In the genomic region with DNA sequence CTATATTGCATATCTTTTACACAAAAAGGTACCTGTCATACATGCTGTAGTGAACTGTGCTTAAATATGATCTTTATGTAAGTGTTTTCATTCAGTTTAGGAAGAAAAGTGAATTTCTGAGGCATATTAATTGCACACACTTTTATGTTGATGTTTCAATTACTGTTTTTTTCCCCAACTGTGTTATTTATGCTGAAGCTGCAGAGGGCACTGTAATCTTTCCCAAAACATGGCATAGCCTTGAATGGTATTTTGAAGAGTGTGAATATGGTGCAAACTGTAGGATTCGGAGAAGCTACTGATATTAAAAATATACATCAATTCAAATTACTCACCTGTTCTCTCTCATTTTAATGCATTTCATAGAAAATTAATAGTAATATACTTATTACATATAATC, we compare ENCODE assay signal across 11 cellular contexts. TPM values are rescaled to one million over a fixed set of nuclear protein-coding genes. Genes with fewer than 3 reads are reported as not detected.
DNase-seq lines count a peak whose midpoint lies in the region; ATAC-seq, FAIRE-seq and TF ChIP-seq lines count a peak whose summit lies in the region.
"Had no signal": no experiment of that assay in that cellular context is flagged by ENCODE, and none has a peak within 500 bp of the region (broad histone marks: within the 10 kb centered on the region; RNA-seq: fewer than 3 reads in every experiment).

No MANE protein-coding gene starts in this region.

- peak; percentile 34 for DNase-seq in NCI-H748 (lab: John Stamatoyannopoulos, UW; ENCODE audit: unreplicated experiment)
- no peak for DNase-seq in NCI-H748 treated with DMSO at 0.1 percent for 48 hours (lab: John Stamatoyannopoulos, UW)
- peak; percentile 0 for DNase-seq in NCI-H524 treated with DMSO at 0.1 percent for 48 hours (lab: John Stamatoyannopoulos, UW)
- peak; percentile 21 for DNase-seq in endothelial cell of umbilical vein (ENCODE audit: low read depth, low spot score)
- DNase-seq in superior temporal gyrus (ENCODE audit: extremely low spot score): peak; percentile 74
- no peak for DNase-seq in naive thymus-derived CD4-positive, alpha-beta T cell
- DNase-seq in prostate gland (ENCODE audit: low spot score): no peak
- DNase-seq in thyroid gland: no peak
- DNase-seq: CD4-positive, CD25-positive, alpha-beta regulatory T cell; stimulated activated CD4-positive, alpha-beta T cell treated with anti-CD3 and anti-CD28 coated beads, Interleukin-1b, Interleukin-23, amount 100 ng/mL, for 48 hours had no signal

- no peaks in the 10 kb centered on the region for H4K20me1 ChIP-seq in endothelial cell of umbilical vein (replicated peaks; ENCODE audit: control insufficient read depth, extremely low read depth, insufficient read depth, low read length)

- no peak overlapping the region for H3K9ac ChIP-seq in endothelial cell of umbilical vein (replicated peaks; ENCODE audit: extremely low read depth, insufficient read depth, low read length)

- peak; percentile 5 to 8 for TF ChIP-seq CTCF in endothelial cell of umbilical vein (IDR thresholded peaks at IDR 0.05; ENCODE audit: extremely low read depth in 1 of 2, insufficient read depth in 1 of 2, low read depth in 1 of 2, low read length in 2 of 2)
- TF ChIP-seq CTCF in prostate gland (IDR thresholded peaks at IDR 0.05): peak in 2 of 4 experiments; percentile 26 to 27
- peak in 1 of 6 experiments; percentile 11 for TF ChIP-seq CTCF in thyroid gland (IDR thresholded peaks at IDR 0.05)

- no peak overlapping the region for H3K4me2 ChIP-seq in endothelial cell of umbilical vein (ENCODE audit: insufficient read depth, low read length)

- no peaks in the 10 kb centered on the region for H3K9me3 Mint-ChIP-seq in naive thymus-derived CD4-positive, alpha-beta T cell
- H3K9me3 Mint-ChIP-seq: CD4-positive, CD25-positive, alpha-beta regulatory T cell had no signal

- no peaks in the 10 kb centered on the region for H3K4me1 Mint-ChIP-seq in naive thymus-derived CD4-positive, alpha-beta T cell

- CTCF ChIA-PET in endothelial cell of umbilical vein (lab: Charles Lee): interaction anchor here (0.6 to 1.9 kb wide), 8 partner anchors 26 to 714 kb away, joined by 3 to 36 read pairs (median 6); no protein-coding TSS in a partner anchor
- CTCF ChIA-PET in naive thymus-derived CD4-positive, alpha-beta T cell (lab: Charles Lee): no interaction called here

- H3K9me1 ChIP-seq in endothelial cell of umbilical vein (replicated peaks; ENCODE audit: control insufficient read depth, extremely low read depth, insufficient read depth, low read length): no peaks in the 10 kb centered on the region

- H3K27me3 ChIP-seq in endothelial cell of umbilical vein (ENCODE audit: control insufficient read depth in 2 of 2, insufficient read depth in 2 of 2, low read length in 2 of 2) (peaks cover 0 to 2% of the 10 kb centered on the region in 2 experiments), prostate gland (replicated peaks; ENCODE audit: insufficient read depth) (no peaks in the 10 kb centered on the region), thyroid gland (no peaks in the 10 kb centered on the region)
- no peaks in the 10 kb centered on the region for H3K27me3 ChIP-seq in naive thymus-derived CD4-positive, alpha-beta T cell (ENCODE audit: control insufficient read depth in 2 of 2, insufficient read depth in 2 of 2, low read length in 2 of 2)
- H3K27me3 ChIP-seq: ascending aorta had no signal

- intact Hi-C loops in endothelial cell of umbilical vein (cut with micrococcal nuclease) (loop anchor here (1.0 to 5.0 kb wide), 3 partner anchors 582 to 731 kb away; no protein-coding TSS in a partner anchor), prostate gland (cut with DNase I) (no loop called here), thyroid gland (cut with DNase I) (no loop called here)
- intact Hi-C loops in naive thymus-derived CD4-positive, alpha-beta T cell (cut with micrococcal nuclease): loop anchor here in 1 of 2 donors (5.0 kb wide), 1 partner anchor 583 kb away; no protein-coding TSS in a partner anchor

- peaks cover 0 to 49% (median 12%) of the 10 kb centered on the region in 5 donors for H3K27me3 Mint-ChIP-seq in naive thymus-derived CD4-positive, alpha-beta T cell

- H3K9me3 ChIP-seq in endothelial cell of umbilical vein (replicated peaks; ENCODE audit: control insufficient read depth, insufficient read depth, low read length) (no peaks in the 10 kb centered on the region), prostate gland (no peaks in the 10 kb centered on the region), thyroid gland (no peaks in the 10 kb centered on the region)
- no peaks in the 10 kb centered on the region for H3K9me3 ChIP-seq in naive thymus-derived CD4-positive, alpha-beta T cell (ENCODE audit: control insufficient read depth in 2 of 3, low read length in 3 of 3)
- H3K9me3 ChIP-seq: ascending aorta had no signal

- H3K36me3 Mint-ChIP-seq in naive thymus-derived CD4-positive, alpha-beta T cell: no peaks in the 10 kb centered on the region
- H3K36me3 Mint-ChIP-seq: CD4-positive, CD25-positive, alpha-beta regulatory T cell had no signal

- no peak overlapping the region for H2AFZ ChIP-seq in endothelial cell of umbilical vein (ENCODE audit: low read depth, low read length)

- no peaks in the 10 kb centered on the region for H3K79me2 ChIP-seq in endothelial cell of umbilical vein (ENCODE audit: control insufficient read depth, insufficient read depth, low read length)

- H3K36me3 ChIP-seq in endothelial cell of umbilical vein (ENCODE audit: control insufficient read depth in 2 of 2, extremely low read depth in 1 of 2, insufficient read depth in 2 of 2, low read length in 2 of 2) (no peaks in the 10 kb centered on the region), prostate gland (no peaks in the 10 kb centered on the region), thyroid gland (no peaks in the 10 kb centered on the region)
- no peaks in the 10 kb centered on the region for H3K36me3 ChIP-seq in naive thymus-derived CD4-positive, alpha-beta T cell (ENCODE audit: control insufficient read depth in 2 of 3, insufficient read depth in 3 of 3, low read length in 3 of 3)
- H3K36me3 ChIP-seq: ascending aorta had no signal

- TF ChIP-seq POLR2A in endothelial cell of umbilical vein (IDR thresholded peaks at IDR 0.05; ENCODE audit: low read depth, low read length) (no peak), prostate gland (IDR thresholded peaks at IDR 0.05) (no peak), thyroid gland (IDR thresholded peaks at IDR 0.05) (no peak)

- no peak for ATAC-seq in naive thymus-derived CD4-positive, alpha-beta T cell

- no peak overlapping the region for H3K4me3 ChIP-seq in endothelial cell of umbilical vein (replicated peaks in 1 of 3; ENCODE audit: insufficient read depth in 1 of 3, low read depth in 1 of 3, low read length in 3 of 3)
- H3K4me3 ChIP-seq in naive thymus-derived CD4-positive, alpha-beta T cell (ENCODE audit: low read length): no peak overlapping the region
- no peak overlapping the region for H3K4me3 ChIP-seq in prostate gland
- H3K4me3 ChIP-seq in thyroid gland (replicated peaks in 1 of 3): no peak overlapping the region
- H3K4me3 ChIP-seq: ascending aorta had no signal

- FAIRE-seq in endothelial cell of umbilical vein (lab: Jason Lieb, UNC): no peak

- POLR2A ChIA-PET in endothelial cell of umbilical vein (lab: Charles Lee): no interaction called here
- POLR2A ChIA-PET in naive thymus-derived CD4-positive, alpha-beta T cell (lab: Charles Lee): no interaction called here

- H3K4me1 ChIP-seq in endothelial cell of umbilical vein (ENCODE audit: control insufficient read depth, extremely low read depth, insufficient read depth, low read length): no peaks in the 10 kb centered on the region
- H3K4me1 ChIP-seq in naive thymus-derived CD4-positive, alpha-beta T cell (ENCODE audit: control insufficient read depth in 2 of 2, insufficient read depth in 2 of 2, low read length in 2 of 2): no peaks in the 10 kb centered on the region
- no peaks in the 10 kb centered on the region for H3K4me1 ChIP-seq in prostate gland (replicated peaks)
- H3K4me1 ChIP-seq in thyroid gland: no peaks in the 10 kb centered on the region
- H3K4me1 ChIP-seq: ascending aorta had no signal

- no peak overlapping the region for H3K27ac ChIP-seq in endothelial cell of umbilical vein (ENCODE audit: insufficient read depth, low read depth, low read length)
- no peak overlapping the region for H3K27ac ChIP-seq in naive thymus-derived CD4-positive, alpha-beta T cell (ENCODE audit: low read depth, low read length)
- no peak overlapping the region for H3K27ac ChIP-seq in prostate gland
- H3K27ac ChIP-seq in thyroid gland: no peak overlapping the region
- H3K27ac ChIP-seq: ascending aorta had no signal

- H3K27ac Mint-ChIP-seq in naive thymus-derived CD4-positive, alpha-beta T cell: no peak overlapping the region
- H3K27ac Mint-ChIP-seq: CD4-positive, CD25-positive, alpha-beta regulatory T cell had no signal

- no peak overlapping the region for H3K4me3 Mint-ChIP-seq in naive thymus-derived CD4-positive, alpha-beta T cell
- H3K4me3 Mint-ChIP-seq: CD4-positive, CD25-positive, alpha-beta regulatory T cell had no signal

- dilution Hi-C loops in endothelial cell of umbilical vein (cut with MboI; ENCODE audit: extremely low pct_ligation_motif_present, low sequenced_read_pairs): no loop called here

- no TSS peak for BruUV-seq in endothelial cell of umbilical vein (replicated peaks; lab: Mats Ljungman, UMichigan)

- WGBS in prostate gland: 31% methylated on average over 1 of the region's 1 CpG
- 59 to 66% methylated on average over 1 of the region's 1 CpG for WGBS in thyroid gland, 2 donors

TF ChIP-seq in endothelial cell of umbilical vein, 7 proteins besides CTCF, POLR2A, EP300 and RAD21 (continues in another document):
- TF ChIP-seq JUN (IDR thresholded peaks at IDR 0.05; ENCODE audit: borderline replicate concordance, insufficient read depth, insufficient read length, low read depth): no peak
- TF ChIP-seq GATA2 (IDR thresholded peaks at IDR 0.05; ENCODE audit: insufficient read depth, insufficient read length, low read depth, low read length): no peak
- TF ChIP-seq MYC (IDR thresholded peaks at IDR 0.05; ENCODE audit: low read depth, low read length): no peak
- no peak for TF ChIP-seq POLR2AphosphoS5 (IDR thresholded peaks at IDR 0.05; ENCODE audit: insufficient read depth, low read depth, low read length)

RNA-seq across cellular contexts. Expression of a gene that starts 6.0 kb away (rescaled TPM):
- total RNA-seq in endothelial cell of umbilical vein (45.7 and 50.8 TPM in 2 replicates), prostate gland (1 to 10 TPM in 1 of 2 donors, under 1 TPM in 1; 0.87 to 4.5 TPM), thyroid gland (under 1 TPM; 0.38 to 0.78 (median 0.53) TPM)
- 1.3 and 1.7 TPM in 2 replicates for polyA plus RNA-seq in endothelial cell of umbilical vein
- 3.9 and 4.9 TPM in 2 replicates for polyA plus RNA-seq in endothelial cell of umbilical vein (2011; cell fraction: cytosol; rRNA removed)
- 9.9 and 23.6 TPM in 2 replicates for polyA plus RNA-seq in endothelial cell of umbilical vein (2011; cell fraction: nucleus; rRNA removed)
- polyA plus RNA-seq in endothelial cell of umbilical vein (2012): 14.2 and 27.7 TPM in 2 replicates
- polyA minus RNA-seq in endothelial cell of umbilical vein: 8.3 and 8.7 TPM in 2 replicates
- 9.1 TPM for polyA minus RNA-seq in endothelial cell of umbilical vein (2011; cell fraction: cytosol; rRNA and poly(A)+ RNA removed)
- polyA minus RNA-seq in endothelial cell of umbilical vein (2011; cell fraction: nucleus; rRNA and poly(A)+ RNA removed): 23.5 and 43.5 TPM in 2 replicates
- total RNA-seq in naive thymus-derived CD4-positive, alpha-beta T cell: 10 to 100 TPM in 1 of 5 experiments, 1 to 10 TPM in 4; 1.1 to 35.8 (median 1.5) TPM
- polyA plus RNA-seq in naive thymus-derived CD4-positive, alpha-beta T cell: under 1 TPM; 0.10 to 0.28 TPM
- total RNA-seq: ascending aorta had no signal

Comparison
In these comparisons a context has a peak if more than half of its experiments do, and no peak if none do; other contexts are left out.
1. DNase-seq: peak in NCI-H748 (single experiment), NCI-H524 treated with DMSO at 0.1 percent for 48 hours (single experiment), endothelial cell of umbilical vein (single experiment) and superior temporal gyrus (single experiment); none in NCI-H748 treated with DMSO at 0.1 percent for 48 hours (single experiment), naive thymus-derived CD4-positive, alpha-beta T cell (0 of 9), prostate gland (single experiment) and thyroid gland (0 of 2).